10 cellular contexts compared by ENCODE assay signal in genomic region chr12:64687816-64688599, GRCh38.
DNase-seq lines count a peak whose midpoint lies in the region; ATAC-seq and TF ChIP-seq lines count a peak whose summit lies in the region.
"Had no signal": no experiment of that assay in that cellular context is flagged by ENCODE, and none has a peak within 500 bp of the region (broad histone marks: within the 10 kb centered on the region; RNA-seq: fewer than 3 reads in every experiment).

No MANE protein-coding gene starts in this region.

- peaks cover 74% of the 10 kb centered on the region for H3K4me1 Mint-ChIP-seq in activated naive CD4-positive, alpha-beta T cell treated with anti-CD3 and anti-CD28 coated beads, Interleukin-2, amount 50 U/mL, for 24 hours
- H3K4me1 Mint-ChIP-seq in activated naive CD8-positive, alpha-beta T cell treated with anti-CD3 and anti-CD28 coated beads for 36 hours, result peaks cover 71% of the 10 kb centered on the region
- H3K4me1 Mint-ChIP-seq in type B pancreatic cell (ENCODE audit: unreplicated experiment), result peaks cover 48% of the 10 kb centered on the region

- no peaks in the 10 kb centered on the region for H3K9me3 Mint-ChIP-seq in activated naive CD4-positive, alpha-beta T cell treated with anti-CD3 and anti-CD28 coated beads, Interleukin-2, amount 50 U/mL, for 24 hours
- peaks cover 2% of the 10 kb centered on the region for H3K9me3 Mint-ChIP-seq in activated naive CD8-positive, alpha-beta T cell treated with anti-CD3 and anti-CD28 coated beads for 36 hours
- no peaks in the 10 kb centered on the region for H3K9me3 Mint-ChIP-seq in type B pancreatic cell

- peaks cover 5 to 54% of the 10 kb centered on the region in 2 donors for H3K4me1 ChIP-seq in left lung

- no peaks in the 10 kb centered on the region for H3K27me3 ChIP-seq in left lung
- H3K27me3 ChIP-seq: ovary had no signal

- intact Hi-C loops in left lung (cut with DNase I), result loop anchor here (10.0 kb wide), 2 partner anchors 73 to 133 kb away; partner anchors contain the start of gene RASSF3 (in 1 of the 2)

- peaks cover 0 to 54% of the 10 kb centered on the region in 2 donors for H3K36me3 ChIP-seq in left lung
- H3K36me3 ChIP-seq: ovary had no signal

- H3K27ac Mint-ChIP-seq in activated naive CD4-positive, alpha-beta T cell treated with anti-CD3 and anti-CD28 coated beads, Interleukin-2, amount 50 U/mL, for 24 hours, result peak overlapping the region; percentile 91
- peak overlapping the region; percentile 85 for H3K27ac Mint-ChIP-seq in activated naive CD8-positive, alpha-beta T cell treated with anti-CD3 and anti-CD28 coated beads for 36 hours
- H3K27ac Mint-ChIP-seq in type B pancreatic cell, result peak overlapping the region; percentile 18

- H3K4me3 Mint-ChIP-seq in activated naive CD4-positive, alpha-beta T cell treated with anti-CD3 and anti-CD28 coated beads, Interleukin-2, amount 50 U/mL, for 24 hours, result peak overlapping the region; percentile 72
- H3K4me3 Mint-ChIP-seq in activated naive CD8-positive, alpha-beta T cell treated with anti-CD3 and anti-CD28 coated beads for 36 hours, result peak overlapping the region; percentile 27
- H3K4me3 Mint-ChIP-seq in type B pancreatic cell, result peak overlapping the region; percentile 10

- no peak for TF ChIP-seq CTCF in left lung (IDR thresholded peaks at IDR 0.05)
- TF ChIP-seq CTCF in type B pancreatic cell (conservative IDR thresholded peaks at IDR 0.05), result no peak

- no peak for DNase-seq in activated naive CD4-positive, alpha-beta T cell treated with Interleukin-2 at 50 U/mL for 16 hours
- no peak for DNase-seq in activated naive CD8-positive, alpha-beta T cell treated with anti-CD3 and anti-CD28 coated beads for 36 hours
- DNase-seq in left lung, result no peak
- DNase-seq in type B pancreatic cell (ENCODE audit: extremely low spot score, unreplicated experiment), result no peak
- DNase-seq in amygdala (lab: John Stamatoyannopoulos, UW), result no peak
- DNase-seq: C1 segment of cervical spinal cord, ovary had no signal

- no peak overlapping the region for H3K4me3 ChIP-seq in left lung
- H3K4me3 ChIP-seq: ovary had no signal

- TF ChIP-seq POLR2A in GM18505 (IDR thresholded peaks at IDR 0.05; ENCODE audit: borderline replicate concordance, extremely low read depth, insufficient read depth, insufficient read length), result no peak

- ATAC-seq in left lung (peak; percentile 43), GM18867 (IDR thresholded peaks at IDR 0.05; ENCODE audit: unreplicated experiment) (no peak), GM18505 (IDR thresholded peaks at IDR 0.05; ENCODE audit: unreplicated experiment) (no peak)

- peak overlapping the region; percentile 13 for H3K27ac ChIP-seq in left lung

- H3K36me3 Mint-ChIP-seq in activated naive CD4-positive, alpha-beta T cell treated with anti-CD3 and anti-CD28 coated beads, Interleukin-2, amount 50 U/mL, for 24 hours, result peaks cover 17% of the 10 kb centered on the region
- H3K36me3 Mint-ChIP-seq in activated naive CD8-positive, alpha-beta T cell treated with anti-CD3 and anti-CD28 coated beads for 36 hours, result peaks cover 52% of the 10 kb centered on the region
- peaks cover 20% of the 10 kb centered on the region for H3K36me3 Mint-ChIP-seq in type B pancreatic cell

- no peaks in the 10 kb centered on the region for H3K9me3 ChIP-seq in left lung
- H3K9me3 ChIP-seq: ovary had no signal

- H3K27me3 Mint-ChIP-seq in activated naive CD4-positive, alpha-beta T cell treated with anti-CD3 and anti-CD28 coated beads, Interleukin-2, amount 50 U/mL, for 24 hours, result no peaks in the 10 kb centered on the region
- H3K27me3 Mint-ChIP-seq in activated naive CD8-positive, alpha-beta T cell treated with anti-CD3 and anti-CD28 coated beads for 36 hours, result no peaks in the 10 kb centered on the region
- no peaks in the 10 kb centered on the region for H3K27me3 Mint-ChIP-seq in type B pancreatic cell

Comparison
In these comparisons a context has a peak if more than half of its experiments do, and no peak if none do; other contexts are left out.
1. H3K27ac Mint-ChIP-seq: peak in every context shown above with its lines; median percentile 91 in activated naive CD4-positive, alpha-beta T cell treated with anti-CD3 and anti-CD28 coated beads, Interleukin-2, amount 50 U/mL, for 24 hours; 85 in activated naive CD8-positive, alpha-beta T cell treated with anti-CD3 and anti-CD28 coated beads for 36 hours; 18 in type B pancreatic cell.
2. H3K4me3 Mint-ChIP-seq: peak in every context shown above with its lines; median percentile 72 in activated naive CD4-positive, alpha-beta T cell treated with anti-CD3 and anti-CD28 coated beads, Interleukin-2, amount 50 U/mL, for 24 hours; 27 in activated naive CD8-positive, alpha-beta T cell treated with anti-CD3 and anti-CD28 coated beads for 36 hours; 10 in type B pancreatic cell.